20 cellular contexts compared by ENCODE assay signal in the genomic region with DNA sequence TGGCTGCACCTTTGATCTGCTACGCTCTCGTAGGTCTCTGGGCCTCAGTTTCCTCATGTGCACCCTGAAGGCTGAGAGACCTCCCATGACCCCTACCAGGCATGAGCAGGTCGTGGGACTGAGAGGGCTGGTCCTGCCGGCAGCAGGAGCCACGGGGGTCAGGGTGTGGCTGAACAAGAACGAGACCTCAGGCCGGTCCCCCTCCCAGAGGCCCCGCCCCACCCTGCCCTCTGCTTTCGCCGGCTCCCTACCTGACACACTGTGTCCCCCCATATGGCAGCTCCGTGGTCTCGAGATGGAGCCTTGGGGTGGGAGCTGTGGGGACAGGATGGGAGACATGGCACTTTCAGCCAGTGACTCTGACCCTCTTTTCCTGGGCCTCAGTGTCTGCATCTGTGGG.
"Had no signal": no experiment of that assay in that cellular context is flagged by ENCODE, and none has a peak within 500 bp of the region (broad histone marks: within the 10 kb centered on the region; RNA-seq: fewer than 3 reads in every experiment).

No MANE protein-coding gene starts in this region.

- H3K4me3 ChIP-seq: coronary artery, dorsolateral prefrontal cortex, esophagus muscularis mucosa, gastroesophageal sphincter, heart left ventricle, hepatocyte, left lung, lower lobe of right lung, mucosa of descending colon had no signal

- H3K27ac ChIP-seq: coronary artery, dorsolateral prefrontal cortex, esophagus muscularis mucosa, foreskin keratinocyte, gastroesophageal sphincter, heart left ventricle, hepatocyte, left lung, lower lobe of right lung had no signal

- H3K36me3 ChIP-seq: gastroesophageal sphincter, heart left ventricle, left lung, lower lobe of right lung had no signal

- H3K4me2 ChIP-seq: hepatocyte had no signal

- DNase-seq: dermis blood vessel endothelial cell; dorsolateral prefrontal cortex; effector CD4-positive, alpha-beta T cell; effector memory CD4-positive, alpha-beta T cell; foreskin keratinocyte; heart left ventricle; hypothalamus; immature natural killer cell; left cardiac atrium; left ventricle myocardium superior; lower lobe of right lung; mesendoderm; midbrain; mucosa of descending colon; naive B cell had no signal

- H3K27me3 ChIP-seq: esophagus muscularis mucosa, gastroesophageal sphincter, heart left ventricle, hepatocyte, left lung had no signal

- H3K4me1 ChIP-seq: esophagus muscularis mucosa, foreskin keratinocyte, gastroesophageal sphincter, heart left ventricle, left lung, lower lobe of right lung had no signal

- H2AFZ ChIP-seq: hepatocyte had no signal

- H3K9me3 ChIP-seq: esophagus muscularis mucosa, gastroesophageal sphincter, heart left ventricle, left lung, lower lobe of right lung, mucosa of descending colon had no signal
